Comparison of ENCODE assay signal across 1 cellular context in the genomic region with DNA sequence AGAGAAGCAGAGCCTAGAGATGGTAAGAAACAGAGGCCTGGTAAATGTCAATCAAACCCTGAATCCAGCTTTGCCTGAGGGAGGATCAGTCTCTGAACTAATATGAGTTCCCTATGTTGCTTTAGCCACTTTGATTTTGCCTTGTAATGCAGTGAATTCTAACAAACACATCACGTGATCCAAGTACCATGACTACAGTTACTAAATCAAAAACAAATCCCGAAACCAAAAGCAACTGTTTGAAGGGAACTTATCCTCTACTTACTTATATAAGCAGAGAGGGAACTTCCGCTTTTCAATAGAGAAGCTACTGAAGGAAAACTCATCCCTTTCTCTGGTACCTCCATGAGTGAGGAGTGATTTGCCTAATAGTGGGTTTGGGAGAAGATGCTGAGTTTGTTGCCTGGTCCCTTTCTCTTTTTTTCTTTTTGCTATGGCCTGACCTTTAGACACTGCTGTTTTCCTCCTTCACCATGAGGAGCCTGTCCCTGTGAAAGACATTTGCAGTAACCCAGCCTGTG.
TF ChIP-seq lines count a peak whose summit lies in the region.

No MANE protein-coding gene starts in this region.

TF ChIP-seq in GM12878, 131 proteins besides CTCF, POLR2A, EP300 and RAD21 (continued from another document):
- TF ChIP-seq, protein P1, sequence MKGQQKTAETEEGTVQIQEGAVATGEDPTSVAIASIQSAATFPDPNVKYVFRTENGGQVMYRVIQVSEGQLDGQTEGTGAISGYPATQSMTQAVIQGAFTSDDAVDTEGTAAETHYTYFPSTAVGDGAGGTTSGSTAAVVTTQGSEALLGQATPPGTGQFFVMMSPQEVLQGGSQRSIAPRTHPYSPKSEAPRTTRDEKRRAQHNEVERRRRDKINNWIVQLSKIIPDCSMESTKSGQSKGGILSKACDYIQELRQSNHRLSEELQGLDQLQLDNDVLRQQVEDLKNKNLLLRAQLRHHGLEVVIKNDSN (IDR thresholded peaks at IDR 0.05; ENCODE audit: borderline replicate concordance, extremely low read length, insufficient read depth, low read depth, low read length): peak; percentile 81
- TF ChIP-seq MEF2B (IDR thresholded peaks at IDR 0.05; ENCODE audit: partially characterized antibody, poor library complexity, severe bottlenecking): peak; percentile 63
- no peak for TF ChIP-seq GATAD2B (conservative IDR thresholded peaks at IDR 0.05; ENCODE audit: low read depth)
- no peak for TF ChIP-seq TCF12 (IDR thresholded peaks at IDR 0.05; ENCODE audit: low read depth, low read length)
- TF ChIP-seq, protein P2, sequence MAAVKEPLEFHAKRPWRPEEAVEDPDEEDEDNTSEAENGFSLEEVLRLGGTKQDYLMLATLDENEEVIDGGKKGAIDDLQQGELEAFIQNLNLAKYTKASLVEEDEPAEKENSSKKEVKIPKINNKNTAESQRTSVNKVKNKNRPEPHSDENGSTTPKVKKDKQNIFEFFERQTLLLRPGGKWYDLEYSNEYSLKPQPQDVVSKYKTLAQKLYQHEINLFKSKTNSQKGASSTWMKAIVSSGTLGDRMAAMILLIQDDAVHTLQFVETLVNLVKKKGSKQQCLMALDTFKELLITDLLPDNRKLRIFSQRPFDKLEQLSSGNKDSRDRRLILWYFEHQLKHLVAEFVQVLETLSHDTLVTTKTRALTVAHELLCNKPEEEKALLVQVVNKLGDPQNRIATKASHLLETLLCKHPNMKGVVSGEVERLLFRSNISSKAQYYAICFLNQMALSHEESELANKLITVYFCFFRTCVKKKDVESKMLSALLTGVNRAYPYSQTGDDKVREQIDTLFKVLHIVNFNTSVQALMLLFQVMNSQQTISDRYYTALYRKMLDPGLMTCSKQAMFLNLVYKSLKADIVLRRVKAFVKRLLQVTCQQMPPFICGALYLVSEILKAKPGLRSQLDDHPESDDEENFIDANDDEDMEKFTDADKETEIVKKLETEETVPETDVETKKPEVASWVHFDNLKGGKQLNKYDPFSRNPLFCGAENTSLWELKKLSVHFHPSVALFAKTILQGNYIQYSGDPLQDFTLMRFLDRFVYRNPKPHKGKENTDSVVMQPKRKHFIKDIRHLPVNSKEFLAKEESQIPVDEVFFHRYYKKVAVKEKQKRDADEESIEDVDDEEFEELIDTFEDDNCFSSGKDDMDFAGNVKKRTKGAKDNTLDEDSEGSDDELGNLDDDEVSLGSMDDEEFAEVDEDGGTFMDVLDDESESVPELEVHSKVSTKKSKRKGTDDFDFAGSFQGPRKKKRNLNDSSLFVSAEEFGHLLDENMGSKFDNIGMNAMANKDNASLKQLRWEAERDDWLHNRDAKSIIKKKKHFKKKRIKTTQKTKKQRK (IDR thresholded peaks at IDR 0.05; ENCODE audit: low read depth, low read length): no peak
- no peak for TF ChIP-seq SUPT20H (IDR thresholded peaks at IDR 0.05; ENCODE audit: borderline replicate concordance, control insufficient read depth, low read depth, low read length)
- TF ChIP-seq, protein P3, sequence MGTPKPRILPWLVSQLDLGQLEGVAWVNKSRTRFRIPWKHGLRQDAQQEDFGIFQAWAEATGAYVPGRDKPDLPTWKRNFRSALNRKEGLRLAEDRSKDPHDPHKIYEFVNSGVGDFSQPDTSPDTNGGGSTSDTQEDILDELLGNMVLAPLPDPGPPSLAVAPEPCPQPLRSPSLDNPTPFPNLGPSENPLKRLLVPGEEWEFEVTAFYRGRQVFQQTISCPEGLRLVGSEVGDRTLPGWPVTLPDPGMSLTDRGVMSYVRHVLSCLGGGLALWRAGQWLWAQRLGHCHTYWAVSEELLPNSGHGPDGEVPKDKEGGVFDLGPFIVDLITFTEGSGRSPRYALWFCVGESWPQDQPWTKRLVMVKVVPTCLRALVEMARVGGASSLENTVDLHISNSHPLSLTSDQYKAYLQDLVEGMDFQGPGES (IDR thresholded peaks at IDR 0.05): no peak
- TF ChIP-seq KLF5 (IDR thresholded peaks at IDR 0.05; ENCODE audit: partially characterized antibody): no peak
- 0 out of 2 replicates have a peak, but pooled peaks have one; percentile 18 for TF ChIP-seq HDGF (IDR thresholded peaks at IDR 0.05)
- no peak for TF ChIP-seq ZNF217 (IDR thresholded peaks at IDR 0.05)
- TF ChIP-seq, protein P4, sequence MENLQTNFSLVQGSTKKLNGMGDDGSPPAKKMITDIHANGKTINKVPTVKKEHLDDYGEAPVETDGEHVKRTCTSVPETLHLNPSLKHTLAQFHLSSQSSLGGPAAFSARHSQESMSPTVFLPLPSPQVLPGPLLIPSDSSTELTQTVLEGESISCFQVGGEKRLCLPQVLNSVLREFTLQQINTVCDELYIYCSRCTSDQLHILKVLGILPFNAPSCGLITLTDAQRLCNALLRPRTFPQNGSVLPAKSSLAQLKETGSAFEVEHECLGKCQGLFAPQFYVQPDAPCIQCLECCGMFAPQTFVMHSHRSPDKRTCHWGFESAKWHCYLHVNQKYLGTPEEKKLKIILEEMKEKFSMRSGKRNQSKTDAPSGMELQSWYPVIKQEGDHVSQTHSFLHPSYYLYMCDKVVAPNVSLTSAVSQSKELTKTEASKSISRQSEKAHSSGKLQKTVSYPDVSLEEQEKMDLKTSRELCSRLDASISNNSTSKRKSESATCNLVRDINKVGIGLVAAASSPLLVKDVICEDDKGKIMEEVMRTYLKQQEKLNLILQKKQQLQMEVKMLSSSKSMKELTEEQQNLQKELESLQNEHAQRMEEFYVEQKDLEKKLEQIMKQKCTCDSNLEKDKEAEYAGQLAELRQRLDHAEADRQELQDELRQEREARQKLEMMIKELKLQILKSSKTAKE (IDR thresholded peaks at IDR 0.05; ENCODE audit: low read depth, poor library complexity, severe bottlenecking): peak; percentile 13
- TF ChIP-seq TBL1XR1 (IDR thresholded peaks at IDR 0.05; ENCODE audit: low read depth, low read length): peak; percentile 28; the same call in 1 of the 2 replicates
- TF ChIP-seq TCF3 (IDR thresholded peaks at IDR 0.05; ENCODE audit: borderline replicate concordance, insufficient read depth, low read depth, low read length): no peak
